Comparison of ENCODE assay signal across 9 cellular contexts in genomic region chr12:83389237-83389996, GRCh38.
A peak's percentile ranks its signal among the peaks of the same experiment; 100 is the strongest.
DNase-seq lines count a peak whose midpoint lies in the region; ATAC-seq and TF ChIP-seq lines count a peak whose summit lies in the region.
"Had no signal": no experiment of that assay in that cellular context is flagged by ENCODE, and none has a peak within 500 bp of the region (broad histone marks: within the 10 kb centered on the region; RNA-seq: fewer than 3 reads in every experiment).

No MANE protein-coding gene starts in this region.

- H3K9me3 ChIP-seq in right cardiac atrium (ENCODE audit: control insufficient read depth, low read length) (no peaks in the 10 kb centered on the region), right atrium auricular region (no peaks in the 10 kb centered on the region), upper lobe of right lung (no peaks in the 10 kb centered on the region), spleen (no peaks in the 10 kb centered on the region)

- ATAC-seq in right cardiac atrium (no peak), upper lobe of right lung (peak; percentile 80), HG03095 (IDR thresholded peaks at IDR 0.05; ENCODE audit: unreplicated experiment) (no peak)

- intact Hi-C loops in right cardiac atrium (cut with DNase I) (no loop called here), upper lobe of right lung (cut with DNase I) (no loop called here), spleen (cut with DNase I; ENCODE audit: low total_unique reads) (no loop called here)

- H3K36me3 ChIP-seq in right atrium auricular region (no peaks in the 10 kb centered on the region), upper lobe of right lung (no peaks in the 10 kb centered on the region), spleen (no peaks in the 10 kb centered on the region)

- no peak for TF ChIP-seq CTCF in right atrium auricular region (IDR thresholded peaks at IDR 0.05)
- TF ChIP-seq CTCF in upper lobe of right lung (IDR thresholded peaks at IDR 0.05): no peak
- no peak for TF ChIP-seq CTCF in spleen (IDR thresholded peaks at IDR 0.05 in 8 of 11, conservative IDR thresholded peaks at IDR 0.05 in 3 of 11)

- H3K4me3 ChIP-seq in right cardiac atrium (ENCODE audit: low read length) (no peak overlapping the region), right atrium auricular region (no peak overlapping the region), upper lobe of right lung (no peak overlapping the region), spleen (no peak overlapping the region)

- no peak for TF ChIP-seq POLR2A in spleen (IDR thresholded peaks at IDR 0.05)

- H3K27ac ChIP-seq in right cardiac atrium (ENCODE audit: low read length) (no peak overlapping the region), right atrium auricular region (no peak overlapping the region), upper lobe of right lung (no peak overlapping the region), spleen (no peak overlapping the region)

- H3K4me1 ChIP-seq in right cardiac atrium (ENCODE audit: control insufficient read depth, insufficient read depth, low read length): no peaks in the 10 kb centered on the region
- H3K4me1 ChIP-seq in right atrium auricular region: no peaks in the 10 kb centered on the region
- no peaks in the 10 kb centered on the region for H3K4me1 ChIP-seq in upper lobe of right lung
- no peaks in the 10 kb centered on the region for H3K4me1 ChIP-seq in spleen

- DNase-seq in right cardiac atrium (peak in 2 of 3 donors; percentile 43), right atrium auricular region (ENCODE audit: low spot score) (no peak), NCI-H69 (lab: John Stamatoyannopoulos, UW) (peak; percentile 35), foreskin melanocyte (peak; percentile 22), upper lobe of right lung (peak; percentile 60), spleen (no peak), GDM1 (lab: John Stamatoyannopoulos, UW) (no peak)
- DNase-seq: NK-92 treated with Interleukin-12 subunit alpha and Interleukin-12 subunit beta, amount 100 ng/mL, for 24 hours had no signal

- H3K27me3 ChIP-seq in right cardiac atrium (ENCODE audit: control insufficient read depth, insufficient read depth) (no peaks in the 10 kb centered on the region), right atrium auricular region (no peaks in the 10 kb centered on the region), upper lobe of right lung (no peaks in the 10 kb centered on the region), spleen (replicated peaks in 1 of 7) (no peaks in the 10 kb centered on the region)

- WGBS in right cardiac atrium: 70% methylated on average over 16 of the region's 16 CpGs
- 64 to 76% (median 68%) methylated on average over 16 of the region's 16 CpGs for WGBS in spleen, 5 donors

Comparison
In these comparisons a context has a peak if more than half of its experiments do, and no peak if none do; other contexts are left out.
1. DNase-seq: peak in right cardiac atrium (2 of 3), NCI-H69 (single experiment), foreskin melanocyte (single experiment) and upper lobe of right lung (single experiment); none in right atrium auricular region (single experiment), spleen (single experiment) and GDM1 (single experiment).